Comparison of ENCODE assay signal across 8 cellular contexts in genomic region chr2:225270861-225271260, GRCh38.
DNase-seq lines count a peak whose midpoint lies in the region; ATAC-seq and TF ChIP-seq lines count a peak whose summit lies in the region.

No MANE protein-coding gene starts in this region.

- ATAC-seq in GM19467 (IDR thresholded peaks at IDR 0.05; ENCODE audit: unreplicated experiment) (peak; percentile 99), HG03342 (IDR thresholded peaks at IDR 0.05; ENCODE audit: unreplicated experiment) (peak; percentile 100)

- no peak overlapping the region for H3K27ac Mint-ChIP-seq in osteocyte (ENCODE audit: unreplicated experiment)

- TF ChIP-seq CTCF in astrocyte of the spinal cord (IDR thresholded peaks at IDR 0.05; ENCODE audit: low read depth, low read length) (peak; percentile 11), osteocyte (IDR thresholded peaks at IDR 0.05) (peak; percentile 20)

- H3K9me3 Mint-ChIP-seq in osteocyte (ENCODE audit: unreplicated experiment): no peaks in the 10 kb centered on the region

- in situ Hi-C loops in astrocyte of the spinal cord (cut with HindIII; ENCODE audit: low sequenced_read_pairs): no loop called here

- peak; percentile 74 for DNase-seq in NCI-H510A treated with DMSO at 0.1 percent for 48 hours (lab: John Stamatoyannopoulos, UW)
- DNase-seq in NCI-H510A (lab: John Stamatoyannopoulos, UW): no peak
- DNase-seq in NCI-H446 treated with DMSO at 0.1 percent for 48 hours (lab: John Stamatoyannopoulos, UW): peak; percentile 86
- peak; percentile 76 for DNase-seq in astrocyte of the spinal cord (ENCODE audit: low read depth, low spot score)
- no peak for DNase-seq in osteocyte (ENCODE audit: extremely low spot score, unreplicated experiment)
- no peak for DNase-seq in effector CD8-positive, alpha-beta T cell (lab: John Stamatoyannopoulos, UW)

- no peaks in the 10 kb centered on the region for H3K27me3 Mint-ChIP-seq in osteocyte (ENCODE audit: unreplicated experiment)

- H3K4me3 Mint-ChIP-seq in osteocyte (ENCODE audit: unreplicated experiment): no peak overlapping the region

- peaks cover 4% of the 10 kb centered on the region for H3K4me1 Mint-ChIP-seq in osteocyte (ENCODE audit: unreplicated experiment)

- H3K36me3 Mint-ChIP-seq in osteocyte (ENCODE audit: unreplicated experiment): no peaks in the 10 kb centered on the region

- no peak overlapping the region for H3K4me3 ChIP-seq in astrocyte of the spinal cord (ENCODE audit: low read depth, low read length)

Comparison
In these comparisons a context has a peak if more than half of its experiments do, and no peak if none do; other contexts are left out.
1. DNase-seq: peak in NCI-H510A treated with DMSO at 0.1 percent for 48 hours (single experiment), NCI-H446 treated with DMSO at 0.1 percent for 48 hours (single experiment) and astrocyte of the spinal cord (single experiment); none in NCI-H510A (single experiment), osteocyte (single experiment) and effector CD8-positive, alpha-beta T cell (single experiment).